In the genomic region with DNA sequence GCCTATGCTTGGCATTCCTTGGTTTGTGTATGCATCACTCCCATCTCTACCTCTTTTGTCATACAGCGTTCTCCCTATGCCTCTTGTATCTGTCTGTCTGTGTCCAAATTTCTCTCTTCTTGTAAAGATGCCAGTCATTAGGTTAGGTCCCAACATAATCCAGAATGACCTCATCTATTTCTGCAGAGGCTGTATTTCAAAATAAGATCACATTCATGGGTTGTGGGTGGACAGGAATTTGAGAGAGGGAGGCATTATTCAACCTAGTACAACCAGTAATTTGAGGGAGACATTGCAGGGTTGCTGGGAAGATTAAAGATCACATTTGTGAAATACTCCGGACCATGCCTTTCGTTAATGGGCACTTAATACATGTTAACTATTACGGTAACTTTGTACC, we compare ENCODE assay signal across 24 cellular contexts.
DNase-seq lines count a peak whose midpoint lies in the region; ATAC-seq and TF ChIP-seq lines count a peak whose summit lies in the region.
"Had no signal": no experiment of that assay in that cellular context is flagged by ENCODE, and none has a peak within 500 bp of the region (broad histone marks: within the 10 kb centered on the region; RNA-seq: fewer than 3 reads in every experiment).

No MANE protein-coding gene starts in this region.

- no peaks in the 10 kb centered on the region for H3K79me2 ChIP-seq in smooth muscle cell (ENCODE audit: low read depth)

- H3K27me3 Mint-ChIP-seq in activated naive CD4-positive, alpha-beta T cell treated with anti-CD3 and anti-CD28 coated beads, Interleukin-2, amount 50 U/mL, for 24 hours, result no peaks in the 10 kb centered on the region
- no peaks in the 10 kb centered on the region for H3K27me3 Mint-ChIP-seq in activated naive CD4-positive, alpha-beta T cell treated with anti-CD3 and anti-CD28 coated beads, Interleukin-2, amount 10 ng/mL, durations not matched to agents 7 days and 5 days

- peaks cover 19% of the 10 kb centered on the region for H3K36me3 ChIP-seq in brain microvascular endothelial cell (replicated peaks)
- H3K36me3 ChIP-seq in smooth muscle cell (ENCODE audit: low read depth), result peaks cover 9% of the 10 kb centered on the region

- H3K27me3 ChIP-seq in brain microvascular endothelial cell (replicated peaks), result no peaks in the 10 kb centered on the region
- no peaks in the 10 kb centered on the region for H3K27me3 ChIP-seq in smooth muscle cell (ENCODE audit: low read depth)
- H3K27me3 ChIP-seq: tibial nerve had no signal

- no peak overlapping the region for H3K4me3 Mint-ChIP-seq in activated naive CD4-positive, alpha-beta T cell treated with anti-CD3 and anti-CD28 coated beads, Interleukin-2, amount 50 U/mL, for 24 hours
- no peak overlapping the region for H3K4me3 Mint-ChIP-seq in activated naive CD4-positive, alpha-beta T cell treated with anti-CD3 and anti-CD28 coated beads, Interleukin-2, amount 10 ng/mL, durations not matched to agents 7 days and 5 days
- H3K4me3 Mint-ChIP-seq: brain, CD14-positive monocyte had no signal

- DNase-seq in activated naive CD4-positive, alpha-beta T cell treated with anti-CD3 and anti-CD28 coated beads, Interleukin-2, amount 10 ng/mL, durations not matched to agents 7 days and 5 days, result no peak
- peak; percentile 50 for DNase-seq in brain microvascular endothelial cell
- peak; percentile 61 to 66 for DNase-seq in foreskin fibroblast
- no peak for DNase-seq in smooth muscle cell (lab: John Stamatoyannopoulos, UW; ENCODE audit: unreplicated experiment)
- DNase-seq in iPS-NIHi11 (ENCODE audit: low spot score), result no peak
- no peak for DNase-seq in activated CD4-positive, CD25-positive, alpha-beta regulatory T cell treated with anti-CD3 and anti-CD28 coated beads, Interleukin-2, amount 50 U/mL, for 72 hours
- DNase-seq: activated CD4-positive, alpha-beta T cell treated with anti-CD3 and anti-CD28 coated beads for 4 hours; activated CD8-positive, alpha-beta memory T cell treated with anti-CD3 and anti-CD28 coated beads, Interleukin-2, amount 50 U/mL, for 48 hours; activated naive CD4-positive, alpha-beta T cell; DMS153; left colon; midbrain; NCI-H1436 treated with DMSO at 0.1 percent for 48 hours; NCI-H2171; NCI-H748 treated with DMSO at 0.1 percent for 48 hours; retina; stimulated activated naive CD4-positive, alpha-beta T cell; T1000 had no signal

- WGBS in smooth muscle cell (ENCODE audit: low lambda C conversion rate), result 30% methylated on average over 4 of the region's 4 CpGs

- H3K27ac ChIP-seq in brain microvascular endothelial cell (no peak overlapping the region), smooth muscle cell (ENCODE audit: low read depth) (peak overlapping the region; percentile 59)
- H3K27ac ChIP-seq: 22Rv1, tibial nerve had no signal

- H3K4me1 Mint-ChIP-seq in activated naive CD4-positive, alpha-beta T cell treated with anti-CD3 and anti-CD28 coated beads, Interleukin-2, amount 50 U/mL, for 24 hours, result peaks cover 51% of the 10 kb centered on the region
- H3K4me1 Mint-ChIP-seq in activated naive CD4-positive, alpha-beta T cell treated with anti-CD3 and anti-CD28 coated beads, Interleukin-2, amount 10 ng/mL, durations not matched to agents 7 days and 5 days, result peaks cover 19% of the 10 kb centered on the region
- H3K4me1 Mint-ChIP-seq: brain, CD14-positive monocyte had no signal

- peaks cover 4% of the 10 kb centered on the region for H3F3A ChIP-seq in smooth muscle cell (ENCODE audit: low read depth)

- CTCF ChIA-PET in activated naive CD4-positive, alpha-beta T cell treated with anti-CD3 and anti-CD28 coated beads, Interleukin-2, amount 10 ng/mL, durations not matched to agents 7 days and 5 days (lab: Charles Lee), result no interaction called here

- H3K36me3 Mint-ChIP-seq in activated naive CD4-positive, alpha-beta T cell treated with anti-CD3 and anti-CD28 coated beads, Interleukin-2, amount 50 U/mL, for 24 hours, result peaks cover 68% of the 10 kb centered on the region
- H3K36me3 Mint-ChIP-seq in activated naive CD4-positive, alpha-beta T cell treated with anti-CD3 and anti-CD28 coated beads, Interleukin-2, amount 10 ng/mL, durations not matched to agents 7 days and 5 days, result peaks cover 81% of the 10 kb centered on the region

- ATAC-seq in HG03095 (IDR thresholded peaks at IDR 0.05; ENCODE audit: unreplicated experiment), result no peak
- ATAC-seq: left colon had no signal

- no peak overlapping the region for H3K9ac ChIP-seq in smooth muscle cell (ENCODE audit: low read depth)

- H3K9me3 ChIP-seq in smooth muscle cell (replicated peaks; ENCODE audit: low read depth), result no peaks in the 10 kb centered on the region
- H3K9me3 ChIP-seq: tibial nerve had no signal

- no peaks in the 10 kb centered on the region for H3K4me1 ChIP-seq in smooth muscle cell (ENCODE audit: low read depth)
- H3K4me1 ChIP-seq: tibial nerve had no signal

- in situ Hi-C loops in brain microvascular endothelial cell (cut with HindIII; ENCODE audit: low pct_ligation_motif_present, low sequenced_read_pairs), result no loop called here

- H3K9me3 Mint-ChIP-seq in activated naive CD4-positive, alpha-beta T cell treated with anti-CD3 and anti-CD28 coated beads, Interleukin-2, amount 50 U/mL, for 24 hours, result peaks cover 18% of the 10 kb centered on the region
- peaks cover 4% of the 10 kb centered on the region for H3K9me3 Mint-ChIP-seq in activated naive CD4-positive, alpha-beta T cell treated with anti-CD3 and anti-CD28 coated beads, Interleukin-2, amount 10 ng/mL, durations not matched to agents 7 days and 5 days
- H3K9me3 Mint-ChIP-seq: brain had no signal

- H2AFZ ChIP-seq in smooth muscle cell (ENCODE audit: low read depth), result no peak overlapping the region

- peak overlapping the region; percentile 37 for H3K4me2 ChIP-seq in smooth muscle cell

- H3K4me3 ChIP-seq in brain microvascular endothelial cell (ENCODE audit: low read depth, low read length), result no peak overlapping the region
- H3K4me3 ChIP-seq in foreskin fibroblast (ENCODE audit: low read depth in 1 of 2, low read length in 2 of 2), result no peak overlapping the region
- no peak overlapping the region for H3K4me3 ChIP-seq in smooth muscle cell
- H3K4me3 ChIP-seq: tibial nerve had no signal

- H4K20me1 ChIP-seq in smooth muscle cell (ENCODE audit: low read depth), result no peaks in the 10 kb centered on the region

- H3K27ac Mint-ChIP-seq in activated naive CD4-positive, alpha-beta T cell treated with anti-CD3 and anti-CD28 coated beads, Interleukin-2, amount 50 U/mL, for 24 hours, result peak overlapping the region; percentile 47
- no peak overlapping the region for H3K27ac Mint-ChIP-seq in activated naive CD4-positive, alpha-beta T cell treated with anti-CD3 and anti-CD28 coated beads, Interleukin-2, amount 10 ng/mL, durations not matched to agents 7 days and 5 days
- H3K27ac Mint-ChIP-seq: brain, CD14-positive monocyte had no signal

- TF ChIP-seq CTCF in brain microvascular endothelial cell (IDR thresholded peaks at IDR 0.05; ENCODE audit: low read depth, low read length, missing control alignments) (no peak), foreskin fibroblast (IDR thresholded peaks at IDR 0.05; ENCODE audit: low read depth, low read length) (no peak), smooth muscle cell (IDR thresholded peaks at IDR 0.05; ENCODE audit: borderline replicate concordance, insufficient read depth, poor library complexity, severe bottlenecking) (no peak)

Comparison
In these comparisons a context has a peak if more than half of its experiments do, and no peak if none do; other contexts are left out.
1. DNase-seq: peak in brain microvascular endothelial cell (single experiment) and foreskin fibroblast (2 of 2); none in activated naive CD4-positive, alpha-beta T cell treated with anti-CD3 and anti-CD28 coated beads, Interleukin-2, amount 10 ng/mL, durations not matched to agents 7 days and 5 days (single experiment), smooth muscle cell (single experiment), iPS-NIHi11 (single experiment) and activated CD4-positive, CD25-positive, alpha-beta regulatory T cell treated with anti-CD3 and anti-CD28 coated beads, Interleukin-2, amount 50 U/mL, for 72 hours (single experiment).